In genomic region chr3:152204218-152204617, GRCh38 we compare ENCODE assay signal across 9 cellular contexts.
DNase-seq lines count a peak whose midpoint lies in the region; ATAC-seq and TF ChIP-seq lines count a peak whose summit lies in the region.
"Had no signal": no experiment of that assay in that cellular context is flagged by ENCODE, and none has a peak within 500 bp of the region (broad histone marks: within the 10 kb centered on the region; RNA-seq: fewer than 3 reads in every experiment).

No MANE protein-coding gene starts in this region.

- peak overlapping the region; percentile 89 for H3K27ac Mint-ChIP-seq in activated CD8-positive, alpha-beta memory T cell treated with anti-CD3 and anti-CD28 coated beads, Interleukin-2, amount 10 ng/mL, durations not matched to agents 7 days and 5 days
- peak overlapping the region; percentile 99 for H3K27ac Mint-ChIP-seq in T-helper 17 cell

- 68 to 77% (median 71%) methylated on average over 2 of the region's 2 CpGs for WGBS in adrenal gland, 4 donors

- peaks cover 65% of the 10 kb centered on the region for H3K4me1 Mint-ChIP-seq in activated CD8-positive, alpha-beta memory T cell treated with anti-CD3 and anti-CD28 coated beads, Interleukin-2, amount 10 ng/mL, durations not matched to agents 7 days and 5 days
- peaks cover 52% of the 10 kb centered on the region for H3K4me1 Mint-ChIP-seq in T-helper 17 cell

- H3K27me3 ChIP-seq in adrenal gland: no peaks in the 10 kb centered on the region

- CTCF ChIA-PET in activated CD8-positive, alpha-beta memory T cell treated with anti-CD3 and anti-CD28 coated beads, Interleukin-2, amount 10 ng/mL, durations not matched to agents 7 days and 5 days (lab: Charles Lee): interaction anchor here (1.0 to 2.8 kb wide), 6 partner anchors 10 to 65 kb away, joined by 3 to 12 read pairs (median 7); partner anchors contain the start of gene MBNL1

- no peaks in the 10 kb centered on the region for H3K4me1 ChIP-seq in adrenal gland (replicated peaks in 1 of 2)

- ATAC-seq in activated CD8-positive, alpha-beta memory T cell treated with anti-CD3 and anti-CD28 coated beads, Interleukin-2, amount 10 ng/mL, durations not matched to agents 7 days and 5 days: no peak
- ATAC-seq in T-helper 17 cell: peak; percentile 20
- ATAC-seq in left colon: peak; percentile 33

- no peaks in the 10 kb centered on the region for H3K9me3 ChIP-seq in T-helper 17 cell (ENCODE audit: control insufficient read depth, low read length, poor library complexity, severe bottlenecking)
- H3K9me3 ChIP-seq in adrenal gland (replicated peaks in 1 of 3): no peaks in the 10 kb centered on the region

- intact Hi-C loops in left colon (cut with DNase I, micrococcal nuclease) (loop anchor here in 1 of 2 donors (5.0 kb wide), 1 partner anchor 63 kb away; the partner anchor contains the start of gene MBNL1), adrenal gland (cut with DNase I) (no loop called here)

- no peak overlapping the region for H3K4me3 ChIP-seq in adrenal gland

- peak overlapping the region; percentile 73 for H3K4me3 Mint-ChIP-seq in activated CD8-positive, alpha-beta memory T cell treated with anti-CD3 and anti-CD28 coated beads, Interleukin-2, amount 10 ng/mL, durations not matched to agents 7 days and 5 days
- H3K4me3 Mint-ChIP-seq in T-helper 17 cell: peak overlapping the region; percentile 83

- no peak for DNase-seq in activated CD8-positive, alpha-beta memory T cell treated with anti-CD3 and anti-CD28 coated beads, Interleukin-2, amount 10 ng/mL, durations not matched to agents 7 days and 5 days
- no peak for DNase-seq in activated CD8-positive, alpha-beta memory T cell treated with anti-CD3 and anti-CD28 coated beads, Interleukin-2, amount 50 U/mL, for 4 hours
- DNase-seq in T-helper 17 cell (no peak), left colon (no peak), HK-2 (ENCODE audit: unreplicated experiment) (no peak), mesenteric fat pad (ENCODE audit: low spot score) (no peak), adrenal gland (no peak)
- DNase-seq: NCI-H1436 treated with DMSO at 0.1 percent for 48 hours had no signal

- H3K9me3 Mint-ChIP-seq in activated CD8-positive, alpha-beta memory T cell treated with anti-CD3 and anti-CD28 coated beads, Interleukin-2, amount 10 ng/mL, durations not matched to agents 7 days and 5 days (ENCODE audit: low read depth): peaks cover 7% of the 10 kb centered on the region

- no peak for TF ChIP-seq POLR2A in adrenal gland (IDR thresholded peaks at IDR 0.05)

- H3K27me3 Mint-ChIP-seq in activated CD8-positive, alpha-beta memory T cell treated with anti-CD3 and anti-CD28 coated beads, Interleukin-2, amount 10 ng/mL, durations not matched to agents 7 days and 5 days: no peaks in the 10 kb centered on the region
- no peaks in the 10 kb centered on the region for H3K27me3 Mint-ChIP-seq in T-helper 17 cell

- no peak for TF ChIP-seq CTCF in adrenal gland (IDR thresholded peaks at IDR 0.05)

- H3K27ac ChIP-seq in temporal lobe (ENCODE audit: low read depth, low read length) (peak overlapping the region; percentile 30), adrenal gland (peak overlapping the region in 1 of 5 donors; percentile 45)

- H3K36me3 ChIP-seq in adrenal gland (replicated peaks in 1 of 2): no peaks in the 10 kb centered on the region

- H3K36me3 Mint-ChIP-seq in activated CD8-positive, alpha-beta memory T cell treated with anti-CD3 and anti-CD28 coated beads, Interleukin-2, amount 10 ng/mL, durations not matched to agents 7 days and 5 days: peaks cover 17% of the 10 kb centered on the region
- H3K36me3 Mint-ChIP-seq in T-helper 17 cell (ENCODE audit: low read depth): peaks cover 5% of the 10 kb centered on the region
